In genomic region chr15:100166313-100166712, GRCh38 we compare ENCODE assay signal across 29 cellular contexts.
"Had no signal": no experiment of that assay in that cellular context is flagged by ENCODE, and none has a peak within 500 bp of the region (broad histone marks: within the 10 kb centered on the region; RNA-seq: fewer than 3 reads in every experiment).

No MANE protein-coding gene starts in this region.

- FAIRE-seq: endometrium, endothelial cell of umbilical vein, frontal cortex had no signal

- H3K9me3 Mint-ChIP-seq: dendritic cell treated with granulocyte-macrophage colony-stimulating factor and Interleukin-4, amounts not matched to agents 40 ng/mL and 50 ng/mL, for 4 days; effector memory CD8-positive, alpha-beta T cell; endodermal cell had no signal

- H3K4me1 ChIP-seq: colonic mucosa, esophagus squamous epithelium, foreskin keratinocyte had no signal

- H3K4me1 Mint-ChIP-seq: endodermal cell had no signal

- H3K27me3 Mint-ChIP-seq: dendritic cell treated with granulocyte-macrophage colony-stimulating factor and Interleukin-4, amounts not matched to agents 40 ng/mL and 50 ng/mL, for 4 days; effector memory CD8-positive, alpha-beta T cell had no signal

- ATAC-seq: effector memory CD8-positive, alpha-beta T cell; esophagus mucosa; foreskin keratinocyte; gastrocnemius medialis; gastroesophageal sphincter; heart left ventricle; heart right ventricle had no signal

- H3K27ac ChIP-seq: colonic mucosa, coronary artery, epithelial cell of prostate, foreskin keratinocyte, gastrocnemius medialis, heart left ventricle, heart right ventricle had no signal

- DNase-seq: colonic mucosa; cortex of kidney; dermis blood vessel endothelial cell; dorsolateral prefrontal cortex; effector CD4-positive, alpha-beta T cell; effector CD8-positive, alpha-beta T cell; effector memory CD4-positive, alpha-beta T cell; effector memory CD8-positive, alpha-beta T cell; endodermal cell; erythroblast; esophagus squamous epithelium; foreskin fibroblast; foreskin keratinocyte; foreskin melanocyte; gastrocnemius medialis; glutamatergic neuron; head of caudate nucleus; heart left ventricle; heart right ventricle; hippocampal formation had no signal

- H3K36me3 ChIP-seq: colonic mucosa, esophagus muscularis mucosa, esophagus squamous epithelium, gastrocnemius medialis, gastroesophageal sphincter, heart left ventricle, heart right ventricle had no signal

- H3K9me3 ChIP-seq: colonic mucosa, gastrocnemius medialis, gastroesophageal sphincter, heart left ventricle had no signal

- H3K27ac Mint-ChIP-seq: dendritic cell treated with granulocyte-macrophage colony-stimulating factor and Interleukin-4, amounts not matched to agents 40 ng/mL and 50 ng/mL, for 4 days; effector memory CD8-positive, alpha-beta T cell; endodermal cell had no signal

- H3K4me3 ChIP-seq: colonic mucosa, coronary artery, dorsolateral prefrontal cortex, esophagus muscularis mucosa, esophagus squamous epithelium, gastrocnemius medialis, gastroesophageal sphincter, heart left ventricle, heart right ventricle had no signal

- H3K27me3 ChIP-seq: colonic mucosa, dorsolateral prefrontal cortex, esophagus muscularis mucosa, esophagus squamous epithelium, foreskin keratinocyte, gastrocnemius medialis, gastroesophageal sphincter, heart left ventricle, heart right ventricle had no signal

- H3K4me3 Mint-ChIP-seq: dendritic cell treated with granulocyte-macrophage colony-stimulating factor and Interleukin-4, amounts not matched to agents 40 ng/mL and 50 ng/mL, for 4 days; effector memory CD8-positive, alpha-beta T cell; endodermal cell had no signal
